8 cellular contexts compared by ENCODE assay signal in genomic region chr16:48365601-48366164, GRCh38. TPM values are rescaled to one million over a fixed set of nuclear protein-coding genes. Genes with fewer than 3 reads are reported as not detected.
DNase-seq lines count a peak whose midpoint lies in the region; ATAC-seq and TF ChIP-seq lines count a peak whose summit lies in the region.

No MANE protein-coding gene starts in this region.

- H3K9me3 Mint-ChIP-seq in activated naive CD4-positive, alpha-beta T cell treated with anti-CD3 and anti-CD28 coated beads, Interleukin-2, amount 50 U/mL, for 72 hours = no peaks in the 10 kb centered on the region
- H3K9me3 Mint-ChIP-seq in glutamatergic neuron (ENCODE audit: unreplicated experiment) (peaks cover 6% of the 10 kb centered on the region), osteocyte (ENCODE audit: unreplicated experiment) (no peaks in the 10 kb centered on the region)

- no peak for TF ChIP-seq CTCF in glutamatergic neuron (IDR thresholded peaks at IDR 0.05; ENCODE audit: partially characterized antibody, unreplicated experiment)
- TF ChIP-seq CTCF in osteocyte (IDR thresholded peaks at IDR 0.05) = peak; percentile 20
- TF ChIP-seq CTCF in testis (IDR thresholded peaks at IDR 0.05) = no peak

- WGBS in testis, 2 donors = 2 to 8% methylated on average over 10 to 33 of the region's 33 CpGs

- in situ Hi-C loops in SK-MEL-5 (cut with HindIII; ENCODE audit: low pct_unique_long_range_greater_than_20kb, low sequenced_read_pairs) = no loop called here

- peak overlapping the region; percentile 91 for H3K4me3 Mint-ChIP-seq in glutamatergic neuron (ENCODE audit: unreplicated experiment)
- peak overlapping the region; percentile 81 for H3K4me3 Mint-ChIP-seq in osteocyte (ENCODE audit: unreplicated experiment)

- H3K4me1 Mint-ChIP-seq in glutamatergic neuron (ENCODE audit: low read depth, unreplicated experiment) = peaks cover 38% of the 10 kb centered on the region
- H3K4me1 Mint-ChIP-seq in osteocyte (ENCODE audit: unreplicated experiment) = peaks cover 53% of the 10 kb centered on the region

- H3K27ac Mint-ChIP-seq in activated naive CD4-positive, alpha-beta T cell treated with anti-CD3 and anti-CD28 coated beads, Interleukin-2, amount 50 U/mL, for 72 hours = peak overlapping the region; percentile 90 to 93
- peak overlapping the region; percentile 94 for H3K27ac Mint-ChIP-seq in glutamatergic neuron (ENCODE audit: unreplicated experiment)
- peak overlapping the region; percentile 95 for H3K27ac Mint-ChIP-seq in osteocyte (ENCODE audit: unreplicated experiment)

- H3K27me3 ChIP-seq in HUES6 (ENCODE audit: control insufficient read depth, insufficient read depth, low read length) = no peaks in the 10 kb centered on the region
- no peaks in the 10 kb centered on the region for H3K27me3 ChIP-seq in testis

- H3K36me3 ChIP-seq in HUES6 (ENCODE audit: control insufficient read depth, insufficient read depth, low read length) (peaks cover 9% of the 10 kb centered on the region), testis (ENCODE audit: low read depth, missing control alignments) (no peaks in the 10 kb centered on the region)

- intact Hi-C loops in testis (cut with DNase I; ENCODE audit: low total_unique reads) = no loop called here

- no peaks in the 10 kb centered on the region for H3K27me3 Mint-ChIP-seq in glutamatergic neuron (ENCODE audit: unreplicated experiment)
- no peaks in the 10 kb centered on the region for H3K27me3 Mint-ChIP-seq in osteocyte (ENCODE audit: unreplicated experiment)

- H3K4me1 ChIP-seq in HUES6 (ENCODE audit: control insufficient read depth, insufficient read depth, low read length) (peaks cover 38% of the 10 kb centered on the region), testis (peaks cover 12% of the 10 kb centered on the region)

- peaks cover 0 to 7% of the 10 kb centered on the region in 2 donors for H3K36me3 Mint-ChIP-seq in activated naive CD4-positive, alpha-beta T cell treated with anti-CD3 and anti-CD28 coated beads, Interleukin-2, amount 50 U/mL, for 72 hours
- H3K36me3 Mint-ChIP-seq in glutamatergic neuron (ENCODE audit: unreplicated experiment) (no peaks in the 10 kb centered on the region), osteocyte (ENCODE audit: unreplicated experiment) (peaks cover 2% of the 10 kb centered on the region)

- H3K27ac ChIP-seq in HUES6 (ENCODE audit: low read depth, low read length) = peak overlapping the region; percentile 72
- H3K27ac ChIP-seq in testis = peak overlapping the region; percentile 65 to 85

- peak; percentile 30 for TF ChIP-seq POLR2A in testis (IDR thresholded peaks at IDR 0.05)

- ATAC-seq in GM21526 (IDR thresholded peaks at IDR 0.05; ENCODE audit: low FRiP score, unreplicated experiment) = peak; percentile 88
- ATAC-seq in activated naive CD4-positive, alpha-beta T cell treated with anti-CD3 and anti-CD28 coated beads, Interleukin-2, amount 50 U/mL, for 72 hours = peak; percentile 96 to 97

- H3K9me3 ChIP-seq in HUES6 (ENCODE audit: control insufficient read depth, insufficient read depth, low read depth, low read length) (no peaks in the 10 kb centered on the region), testis (no peaks in the 10 kb centered on the region)

- H3K9ac ChIP-seq in HUES6 (ENCODE audit: low read length) = peak overlapping the region; percentile 87

- peak overlapping the region; percentile 73 for H3K4me3 ChIP-seq in HUES6 (ENCODE audit: low read depth, low read length)
- peak overlapping the region; percentile 63 to 66 for H3K4me3 ChIP-seq in testis

- peak; percentile 95 for DNase-seq in DMS53 (lab: John Stamatoyannopoulos, UW)
- DNase-seq in SK-MEL-5 (ENCODE audit: low read depth, low spot score) = peak; percentile 89
- DNase-seq in activated naive CD4-positive, alpha-beta T cell treated with anti-CD3 and anti-CD28 coated beads, Interleukin-2, amount 50 U/mL, for 72 hours (ENCODE audit: low spot score in 2 of 2) = peak; percentile 81 to 85
- DNase-seq in glutamatergic neuron = peak; percentile 93
- DNase-seq in osteocyte (ENCODE audit: extremely low spot score, unreplicated experiment) = peak; percentile 94
- DNase-seq in testis = peak; percentile 92

RNA-seq across cellular contexts. Expression of gene SIAH1, which starts 19.5 kb away (rescaled TPM):
- total RNA-seq in SK-MEL-5 (2014; rRNA removed; shearing (Covaris generic)) = 33.2 and 34.7 TPM in 2 replicates
- polyA plus RNA-seq in SK-MEL-5 (2015; cell fraction: cytosol; rRNA removed) = 24.2 and 28.1 TPM in 2 replicates
- 22.9 and 34.8 TPM in 2 replicates for polyA plus RNA-seq in SK-MEL-5 (2015; cell fraction: nucleus; rRNA removed)
- 10 to 100 TPM; 15.9 to 18.6 TPM for total RNA-seq in activated naive CD4-positive, alpha-beta T cell treated with anti-CD3 and anti-CD28 coated beads, Interleukin-2, amount 50 U/mL, for 72 hours
- total RNA-seq in glutamatergic neuron (ENCODE audit: unreplicated experiment) = 46.7 TPM
- 29.4 and 32.2 TPM in 2 replicates for total RNA-seq in osteocyte
- total RNA-seq in testis = 10 to 100 TPM; 48.2 to 60.3 TPM
- 53.7 TPM for polyA plus RNA-seq in testis (ENCODE audit: insufficient read depth, low read depth, low replicate concordance)

Comparison
In these comparisons a context has a peak if more than half of its experiments do, and no peak if none do; other contexts are left out.
1. Peak in every context shown above with its lines: DNase-seq, ATAC-seq, H3K4me3 ChIP-seq and H3K27ac ChIP-seq.